Comparison of ENCODE assay signal across 7 cellular contexts in genomic region chr2:96527052-96527964, GRCh38. TPM values are rescaled to one million over a fixed set of nuclear protein-coding genes. Genes with fewer than 3 reads are reported as not detected.
DNase-seq lines count a peak whose midpoint lies in the region; FAIRE-seq and TF ChIP-seq lines count a peak whose summit lies in the region.

No MANE protein-coding gene starts in this region.

- H3K27ac ChIP-seq in Peyer's patch: peak overlapping the region; percentile 65 to 87 (median 70)
- H3K27ac ChIP-seq in adrenal gland: peak overlapping the region in 4 of 5 donors; percentile 19 to 87 (median 72)

- H3K4me1 ChIP-seq in Peyer's patch: peaks cover 0 to 50% (median 3%) of the 10 kb centered on the region in 4 donors
- H3K4me1 ChIP-seq in adrenal gland (replicated peaks in 1 of 2): peaks cover 0 to 19% of the 10 kb centered on the region in 2 donors

- peak overlapping the region; percentile 44 to 64 (median 58) for H3K4me3 ChIP-seq in Peyer's patch
- peak overlapping the region in 2 of 4 donors; percentile 70 to 73 for H3K4me3 ChIP-seq in adrenal gland

- WGBS in adrenal gland, 4 donors: 11 to 26% (median 17%) methylated on average over 28 to 59 of the region's 60 CpGs

- no peaks in the 10 kb centered on the region for H3K36me3 ChIP-seq in Peyer's patch
- no peaks in the 10 kb centered on the region for H3K36me3 ChIP-seq in adrenal gland (replicated peaks in 1 of 2)

- H3K27me3 ChIP-seq in Peyer's patch (no peaks in the 10 kb centered on the region), adrenal gland (no peaks in the 10 kb centered on the region)

- FAIRE-seq in GM19239 (lab: Jason Lieb, UNC): peak; percentile 92

- TF ChIP-seq CTCF in Peyer's patch (IDR thresholded peaks at IDR 0.05) (peak in 1 of 6 experiments; percentile 35), adrenal gland (IDR thresholded peaks at IDR 0.05) (peak in 1 of 6 experiments; percentile 26)

- DNase-seq in GM19239 (ENCODE audit: insufficient read length, low spot score) (peak; percentile 63), Peyer's patch (peak in 2 of 3 donors; percentile 58 to 76), adrenal gland (peak in 2 of 7 donors; percentile 24 to 25), left kidney (ENCODE audit: low read depth, low spot score) (peak; percentile 77), HCEC 1CT (no peak), cerebellar nuclear complex (lab: John Stamatoyannopoulos, UW) (no peak)
- DNase-seq in stimulated activated CD8-positive, alpha-beta memory T cell treated with anti-CD3 and anti-CD28 coated beads, Interleukin-12 subunit alpha, Interleukin-12 subunit beta, amount 100 ng/mL, for 4 hours (ENCODE audit: low read depth): peak; percentile 33

- H3K9me3 ChIP-seq in Peyer's patch: no peaks in the 10 kb centered on the region
- no peaks in the 10 kb centered on the region for H3K9me3 ChIP-seq in adrenal gland (replicated peaks in 1 of 3)

- intact Hi-C loops in adrenal gland (cut with DNase I): no loop called here

- TF ChIP-seq POLR2A in Peyer's patch (IDR thresholded peaks at IDR 0.05) (no peak), adrenal gland (IDR thresholded peaks at IDR 0.05) (no peak)

RNA-seq across cellular contexts. Expression of gene ARID5A, which starts 9.2 kb away (rescaled TPM):
- 10 to 100 TPM in 3 of 4 donors, 1 to 10 TPM in 1; 3.9 to 44.6 (median 16.9) TPM for total RNA-seq in Peyer's patch
- 10 to 100 TPM in 6 of 8 donors, 1 to 10 TPM in 2; 9.0 to 25.4 (median 14.3) TPM for total RNA-seq in adrenal gland
- 10 to 100 TPM in 2 of 3 donors, 1 to 10 TPM in 1; 1.3 to 39.6 (median 26.1) TPM for polyA plus RNA-seq in adrenal gland

RNA-seq across cellular contexts. Expression of gene NEURL3, which starts 22.2 kb away (rescaled TPM):
- total RNA-seq in Peyer's patch: 10 to 100 TPM in 2 of 4 donors, 1 to 10 TPM in 1, not detected in 1; 1.7 to 23.6 (median 20.2) TPM
- under 1 TPM in 1 of 8 donors, not detected in 7; 0.41 TPM for total RNA-seq in adrenal gland
- under 1 TPM in 2 of 3 donors, not detected in 1; 0.03 to 0.24 TPM for polyA plus RNA-seq in adrenal gland

Comparison
In these comparisons a context has a peak if more than half of its experiments do, and no peak if none do; other contexts are left out.
1. DNase-seq: peak in GM19239 (single experiment), Peyer's patch (2 of 3), left kidney (single experiment) and stimulated activated CD8-positive, alpha-beta memory T cell treated with anti-CD3 and anti-CD28 coated beads, Interleukin-12 subunit alpha, Interleukin-12 subunit beta, amount 100 ng/mL, for 4 hours (single experiment); none in HCEC 1CT (single experiment) and cerebellar nuclear complex (0 of 2).